Comparison of ENCODE assay signal across 9 cellular contexts in genomic region chr14:23910081-23910875, GRCh38. TPM values are rescaled to one million over a fixed set of nuclear protein-coding genes. Genes with fewer than 3 reads are reported as not detected.
A peak's percentile ranks its signal among the peaks of the same experiment; 100 is the strongest.
DNase-seq lines count a peak whose midpoint lies in the region; ATAC-seq, FAIRE-seq and TF ChIP-seq lines count a peak whose summit lies in the region.
"Had no signal": no experiment of that assay in that cellular context is flagged by ENCODE, and none has a peak within 500 bp of the region (broad histone marks: within the 10 kb centered on the region; RNA-seq: fewer than 3 reads in every experiment).

No MANE protein-coding gene starts in this region.

- H4K20me1 ChIP-seq in GM23248 (ENCODE audit: insufficient read depth) = no peaks in the 10 kb centered on the region
- H4K20me1 ChIP-seq in HepG2 (ENCODE audit: insufficient read depth, low read length) = no peaks in the 10 kb centered on the region

- H3K4me3 ChIP-seq in CD8-positive, alpha-beta T cell (ENCODE audit: low read depth, low read length) = no peak overlapping the region
- H3K4me3 ChIP-seq in GM23248 (no peak overlapping the region), HepG2 (replicated peaks in 1 of 3; ENCODE audit: insufficient read depth in 1 of 3, low read depth in 2 of 3, low read length in 3 of 3) (no peak overlapping the region)

- FAIRE-seq in HepG2 (lab: Jason Lieb, UNC) = peak; percentile 74
- no peak for FAIRE-seq in urothelium cell line (lab: Jason Lieb, UNC)

- TF ChIP-seq EP300 in HepG2 (IDR thresholded peaks at IDR 0.05; ENCODE audit: low read depth in 2 of 2, low read length in 2 of 2) = no peak
- 0 out of 2 replicates have a peak, but pooled peaks have one; percentile 20 for TF ChIP-seq EP300 in HepG2 (CRISPR knock-in tag; IDR thresholded peaks at IDR 0.05; ENCODE audit: borderline replicate concordance)

- no peak for TF ChIP-seq POLR2A in HepG2 (IDR thresholded peaks at IDR 0.05; ENCODE audit: insufficient read depth in 1 of 2, low read depth in 2 of 2, low read length in 2 of 2)

- H3K27ac Mint-ChIP-seq in CD8-positive, alpha-beta T cell = no peak overlapping the region
- no peak overlapping the region for H3K27ac Mint-ChIP-seq in MCF 10A (ENCODE audit: low read depth, unreplicated experiment)
- H3K27ac Mint-ChIP-seq: memory B cell had no signal

- no peaks in the 10 kb centered on the region for H3K36me3 Mint-ChIP-seq in CD8-positive, alpha-beta T cell
- H3K36me3 Mint-ChIP-seq in MCF 10A (ENCODE audit: insufficient read depth, unreplicated experiment) = no peaks in the 10 kb centered on the region
- H3K36me3 Mint-ChIP-seq: memory B cell had no signal

- no peaks in the 10 kb centered on the region for H3K79me2 ChIP-seq in GM23248 (ENCODE audit: insufficient read depth)
- H3K79me2 ChIP-seq in HepG2 (ENCODE audit: insufficient read depth, low read length) = no peaks in the 10 kb centered on the region

- no peaks in the 10 kb centered on the region for H3K9me2 ChIP-seq in GM23248 (ENCODE audit: insufficient read depth)

- no peaks in the 10 kb centered on the region for H3K9me3 Mint-ChIP-seq in CD8-positive, alpha-beta T cell
- H3K9me3 Mint-ChIP-seq in MCF 10A (ENCODE audit: unreplicated experiment) = no peaks in the 10 kb centered on the region

- 18 to 21% methylated on average over 7 of the region's 7 CpGs for WGBS in GM23248 (ENCODE audit: low coverage in 1 of 2, low lambda C conversion rate in 2 of 2, missing lambda C conversion rate in 2 of 2), 2 experiments
- 23% methylated on average over 7 of the region's 7 CpGs for WGBS in HepG2 (ENCODE audit: low lambda C conversion rate)

- peak; percentile 97 for TF ChIP-seq RAD21 in HepG2 (CRISPR knock-in tag; IDR thresholded peaks at IDR 0.05)

- POLR2A ChIA-PET in CD8-positive, alpha-beta T cell (lab: Charles Lee) = no interaction called here
- POLR2A ChIA-PET in MCF 10A (lab: Yijun Ruan, JAX) = interaction anchor here (0.9 to 1.4 kb wide), 5 partner anchors 183 to 343 kb away, joined by 3 to 6 read pairs (median 5); partner anchors contain the start of gene AP1G2
- POLR2A ChIA-PET in HepG2 (lab: Yijun Ruan, JAX) = interaction anchor here (0.7 to 1.9 kb wide), 18 partner anchors 26 to 326 kb away, joined by 3 to 19 read pairs (median 6); partner anchors contain the start of gene DHRS2

- no peak for ATAC-seq in CD8-positive, alpha-beta T cell
- ATAC-seq in HepG2 (peak; percentile 96), GM21737 (IDR thresholded peaks at IDR 0.05; ENCODE audit: unreplicated experiment) (no peak)

- H3K4me2 ChIP-seq in GM23248 (ENCODE audit: unreplicated experiment) (no peak overlapping the region), HepG2 (ENCODE audit: low read depth, low read length) (no peak overlapping the region)

- no peaks in the 10 kb centered on the region for H3K36me3 ChIP-seq in CD8-positive, alpha-beta T cell (ENCODE audit: insufficient read depth, low read length)
- H3K36me3 ChIP-seq in GM23248 (ENCODE audit: low read depth) (no peaks in the 10 kb centered on the region), HepG2 (replicated peaks in 1 of 2; ENCODE audit: control insufficient read depth in 1 of 2, insufficient read depth in 2 of 2, low read length in 2 of 2) (no peaks in the 10 kb centered on the region)

- H3K9ac ChIP-seq in GM23248 (no peak overlapping the region), HepG2 (ENCODE audit: insufficient read depth, low read depth, low read length) (no peak overlapping the region)

- BruUV-seq in MCF 10A (replicated peaks; lab: Mats Ljungman, UMichigan) (no TSS peak), HepG2 (replicated peaks; lab: Mats Ljungman, UMichigan) (no TSS peak)

- no peaks in the 10 kb centered on the region for H3K27me3 ChIP-seq in CD8-positive, alpha-beta T cell (ENCODE audit: insufficient read depth, low read length)
- peaks cover 17% of the 10 kb centered on the region for H3K27me3 ChIP-seq in GM23248 (replicated peaks; ENCODE audit: insufficient read depth)
- H3K27me3 ChIP-seq in HepG2 (ENCODE audit: control insufficient read depth in 1 of 2, insufficient read depth in 2 of 2, low read length in 2 of 2) = peaks cover 0 to 2% of the 10 kb centered on the region in 2 experiments; a peak in 1 of 5 replicates

- TF ChIP-seq CTCF in CD8-positive, alpha-beta T cell (IDR thresholded peaks at IDR 0.05) = peak; percentile 45
- TF ChIP-seq CTCF in MCF 10A (IDR thresholded peaks at IDR 0.05; ENCODE audit: unreplicated experiment) = peak; percentile 93
- peak; percentile 98 for TF ChIP-seq CTCF in HepG2 (CRISPR knock-in tag; IDR thresholded peaks at IDR 0.05)

- H3K4me3 Mint-ChIP-seq in CD8-positive, alpha-beta T cell = no peak overlapping the region
- no peak overlapping the region for H3K4me3 Mint-ChIP-seq in MCF 10A (ENCODE audit: unreplicated experiment)
- H3K4me3 Mint-ChIP-seq: memory B cell had no signal

- no peak for DNase-seq in CD8-positive, alpha-beta T cell
- DNase-seq in GM23248 = peak; percentile 78
- DNase-seq in NCI-H524 treated with DMSO at 0.1 percent for 48 hours (lab: John Stamatoyannopoulos, UW) = peak; percentile 24
- peak; percentile 75 for DNase-seq in MCF 10A (ENCODE audit: unreplicated experiment)
- peak; percentile 81 for DNase-seq in HepG2 (ENCODE audit: low spot score)
- DNase-seq in urothelium cell line (ENCODE audit: low spot score) = peak; percentile 83
- no peak for DNase-seq in activated effector memory CD4-positive, alpha-beta T cell treated with Interleukin-2 at 50 U/mL for 16 hours

- H3K4me1 Mint-ChIP-seq in CD8-positive, alpha-beta T cell (ENCODE audit: low read depth) = no peaks in the 10 kb centered on the region
- H3K4me1 Mint-ChIP-seq in MCF 10A (ENCODE audit: insufficient read depth, unreplicated experiment) = no peaks in the 10 kb centered on the region
- H3K4me1 Mint-ChIP-seq: memory B cell had no signal

- CTCF ChIA-PET in CD8-positive, alpha-beta T cell (lab: Charles Lee) = interaction anchor here (0.6 to 4.3 kb wide), 7 partner anchors 20 to 322 kb away, joined by 3 to 23 read pairs (median 3); no protein-coding TSS in a partner anchor
- CTCF ChIA-PET in MCF 10A (lab: Yijun Ruan, JAX) (interaction anchor here (0.6 to 7.8 kb wide), 59 partner anchors 8 to 1687 kb away, joined by 3 to 212 read pairs (median 4); partner anchors contain the start of gene DHRS2), HepG2 (lab: Yijun Ruan, JAX; ENCODE audit: low intra/inter-chr PET ratio, low total read pairs) (interaction anchor here (1.1 to 5.1 kb wide), 7 partner anchors 19 to 343 kb away, joined by 4 to 72 read pairs (median 5); partner anchors contain the start of gene AP1G2)

- no peak overlapping the region for H2AFZ ChIP-seq in GM23248
- H2AFZ ChIP-seq in HepG2 (ENCODE audit: low read length) = no peak overlapping the region

- H3K27ac ChIP-seq in CD8-positive, alpha-beta T cell (ENCODE audit: low read depth, low read length) = no peak overlapping the region
- H3K27ac ChIP-seq in GM23248 (peak overlapping the region; percentile 30), HepG2 (ENCODE audit: extremely low read length, insufficient read depth, low read length) (no peak overlapping the region)

- peaks cover 21% of the 10 kb centered on the region for H3K27me3 Mint-ChIP-seq in CD8-positive, alpha-beta T cell (ENCODE audit: low read depth)
- H3K27me3 Mint-ChIP-seq in MCF 10A (ENCODE audit: insufficient read depth, unreplicated experiment) = peaks cover 19% of the 10 kb centered on the region

- H3K9me3 ChIP-seq in CD8-positive, alpha-beta T cell (ENCODE audit: low read length) = no peaks in the 10 kb centered on the region
- H3K9me3 ChIP-seq in GM23248 (ENCODE audit: low read depth) = no peaks in the 10 kb centered on the region
- no peaks in the 10 kb centered on the region for H3K9me3 ChIP-seq in HepG2 (ENCODE audit: low read length)

- intact Hi-C loops in CD8-positive, alpha-beta T cell (cut with DNase I, micrococcal nuclease) = no loop called here
- intact Hi-C loops in MCF 10A (cut with micrococcal nuclease) (loop anchor here (1.0 kb wide), 4 partner anchors 183 to 321 kb away; no protein-coding TSS in a partner anchor), HepG2 (cut with micrococcal nuclease; ENCODE audit: unreplicated experiment) (loop anchor here (1.0 to 5.0 kb wide), 5 partner anchors 141 to 343 kb away; partner anchors contain the start of gene AP1G2)

- in situ Hi-C loops in GM23248 (cut with MboI) = loop anchor here (10.0 kb wide), 1 partner anchor 185 kb away; no protein-coding TSS in a partner anchor
- in situ Hi-C loops in HepG2 (cut with HindIII; ENCODE audit: extremely low pct_ligation_motif_present, low pct_unique_long_range_greater_than_20kb) = loop anchor here (5.0 kb wide), 3 partner anchors 183 to 323 kb away; no protein-coding TSS in a partner anchor

- no peaks in the 10 kb centered on the region for H3K4me1 ChIP-seq in CD8-positive, alpha-beta T cell (ENCODE audit: insufficient read depth, low read length)
- H3K4me1 ChIP-seq in GM23248 (ENCODE audit: insufficient read depth) (peaks cover 9% of the 10 kb centered on the region; the same call in 1 of the 2 replicates), HepG2 (ENCODE audit: insufficient read depth, low read length) (no peaks in the 10 kb centered on the region)

- no peaks in the 10 kb centered on the region; the same call in 1 of the 2 replicates for H3F3A ChIP-seq in GM23248 (ENCODE audit: insufficient read depth)

RNA-seq across cellular contexts. Expression of gene DHRS4, which starts 43.3 kb away (rescaled TPM):
- 1 to 10 TPM; 6.8 to 7.1 TPM for total RNA-seq in CD8-positive, alpha-beta T cell
- 23.0 and 25.4 TPM in 2 replicates for total RNA-seq in GM23248 (2014; rRNA removed; shearing (Covaris generic))
- polyA plus RNA-seq in GM23248 (2016; fragmentation: Nextera tagmentation; extraction: Ambion mirVana) (35.4 and 35.9 TPM in 2 replicates), HepG2 (2011; rRNA removed) (23.9 and 25.0 TPM in 2 replicates)
- total RNA-seq in MCF 10A (2022) (28.4 and 32.5 TPM in 2 replicates), HepG2 (2016; rRNA removed; fragmentation: Illumina TruSeq; extraction: Trizol) (45.1 and 49.4 TPM in 2 replicates)
- total RNA-seq in HepG2 (2016; cell fraction: cytosol; rRNA removed; fragmentation: Illumina TruSeq; extraction: Trizol; ENCODE audit: low read depth) = 15.8 and 17.4 TPM in 2 replicates
- 42.9 and 43.7 TPM in 2 replicates for total RNA-seq in HepG2 (2016; cell fraction: insoluble cytoplasmic fraction; rRNA removed; fragmentation: Illumina TruSeq; extraction: Trizol)
- 15.2 and 18.0 TPM in 2 replicates for total RNA-seq in HepG2 (2016; cell fraction: membrane; rRNA removed; fragmentation: Illumina TruSeq; extraction: Trizol)
- total RNA-seq in HepG2 (2016; cell fraction: nucleus; rRNA removed; fragmentation: Illumina TruSeq; extraction: Trizol) = 19.7 and 22.2 TPM in 2 replicates
- 35.5 and 38.0 TPM in 2 replicates for polyA plus RNA-seq in HepG2 (2011; cell fraction: cytosol; rRNA removed)
- 29.3 and 34.3 TPM in 2 replicates for polyA plus RNA-seq in HepG2 (2011; cell fraction: nucleus; rRNA removed)
- 33.9 and 38.4 TPM in 2 replicates for polyA plus RNA-seq in HepG2 (2012)
- polyA plus RNA-seq in HepG2 (2016; cell fraction: cytosol; fragmentation: Illumina TruSeq; extraction: Trizol; ENCODE audit: low read depth) = 13.9 and 14.7 TPM in 2 replicates
- 59.7 and 60.2 TPM in 2 replicates for polyA plus RNA-seq in HepG2 (2016; cell fraction: insoluble cytoplasmic fraction; fragmentation: Illumina TruSeq; extraction: Trizol; ENCODE audit: low read depth)
- 15.8 and 16.6 TPM in 2 replicates for polyA plus RNA-seq in HepG2 (2016; cell fraction: membrane; fragmentation: Illumina TruSeq; extraction: Trizol; ENCODE audit: low read depth)
- 35.6 and 46.5 TPM in 2 replicates for polyA plus RNA-seq in HepG2 (2016; cell fraction: nucleus; fragmentation: Illumina TruSeq; extraction: Trizol; ENCODE audit: insufficient read depth, low read depth)
- polyA minus RNA-seq in HepG2 (2011; rRNA and poly(A)+ RNA removed; ENCODE audit: low replicate concordance) = 19.9 and 41.3 TPM in 2 replicates
- polyA minus RNA-seq in HepG2 (2011; cell fraction: cytosol; rRNA and poly(A)+ RNA removed) = 10.0 and 12.1 TPM in 2 replicates
- polyA minus RNA-seq in HepG2 (2011; cell fraction: nucleus; rRNA and poly(A)+ RNA removed) = 9.8 and 13.7 TPM in 2 replicates

Comparison
In these comparisons a context has a peak if more than half of its experiments do, and no peak if none do; other contexts are left out.
1. DNase-seq: peak in GM23248 (single experiment), NCI-H524 treated with DMSO at 0.1 percent for 48 hours (single experiment), MCF 10A (single experiment), HepG2 (single experiment) and urothelium cell line (single experiment); none in CD8-positive, alpha-beta T cell (0 of 7) and activated effector memory CD4-positive, alpha-beta T cell treated with Interleukin-2 at 50 U/mL for 16 hours (single experiment).
2. CTCF ChIP-seq: peak in every context shown above with its lines; median percentile 98 in HepG2; 93 in MCF 10A; 45 in CD8-positive, alpha-beta T cell.
3. intact Hi-C loops: an anchor here in MCF 10A (1.0 kb wide) and HepG2 (1.0 to 5.0 kb wide); none called in CD8-positive, alpha-beta T cell.